ENCODE assay signal across 7 cellular contexts in the genomic region with DNA sequence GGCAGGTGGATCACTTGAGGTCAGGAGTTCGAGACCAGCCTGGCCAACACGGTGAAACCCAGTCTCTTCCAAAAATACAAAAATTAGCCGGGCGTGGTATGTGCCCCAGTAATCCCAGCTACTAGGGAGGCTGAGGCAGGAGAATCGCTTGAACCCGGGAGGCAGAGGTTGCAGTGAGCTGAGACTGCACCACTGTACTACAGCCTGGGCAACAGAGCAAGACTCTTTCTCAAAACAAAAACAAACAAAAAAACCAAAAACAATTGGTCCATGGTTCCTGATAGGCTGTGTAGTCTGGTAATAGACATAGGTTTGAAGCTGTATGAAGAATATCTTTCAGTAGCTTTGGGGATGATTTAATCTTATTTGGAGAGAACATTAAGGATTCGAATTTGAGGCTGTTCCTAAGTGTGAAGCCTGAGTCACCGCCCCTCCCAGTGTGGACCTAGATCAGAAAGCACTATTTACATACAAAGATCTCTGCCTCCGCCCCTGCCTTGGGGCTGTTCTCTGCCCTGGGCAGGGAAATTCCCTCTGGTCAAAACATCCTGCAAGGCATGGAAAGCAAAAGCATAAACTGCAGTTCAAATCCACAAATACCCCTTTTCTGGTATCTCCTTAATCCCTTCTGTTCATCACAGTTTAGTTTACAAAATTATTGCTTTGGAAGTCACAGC. TPM values are rescaled to one million over a fixed set of nuclear protein-coding genes. Genes with fewer than 3 reads are reported as not detected.
DNase-seq lines count a peak whose midpoint lies in the region; ATAC-seq and TF ChIP-seq lines count a peak whose summit lies in the region.

No MANE protein-coding gene starts in this region.

- H3K4me1 ChIP-seq in foreskin keratinocyte: peaks cover 3% of the 10 kb centered on the region

- peak; percentile 23 for DNase-seq in OCI-M1 (lab: John Stamatoyannopoulos, UW)
- peak; percentile 52 to 54 for DNase-seq in foreskin keratinocyte
- DNase-seq in NCI-H1436 (lab: John Stamatoyannopoulos, UW): no peak
- no peak for DNase-seq in DMS 273 (lab: John Stamatoyannopoulos, UW; ENCODE audit: unreplicated experiment)
- no peak for DNase-seq in NCI-H1436 treated with DMSO at 0.1 percent for 48 hours (lab: John Stamatoyannopoulos, UW)

- ATAC-seq in GM19023 (IDR thresholded peaks at IDR 0.05; ENCODE audit: unreplicated experiment): peak; percentile 98
- ATAC-seq in HG02623 (IDR thresholded peaks at IDR 0.05; ENCODE audit: unreplicated experiment): peak; percentile 96
- peak; percentile 84 for ATAC-seq in foreskin keratinocyte

- H3K27me3 ChIP-seq in foreskin keratinocyte: no peaks in the 10 kb centered on the region

- peak overlapping the region; percentile 30 for H3K27ac ChIP-seq in foreskin keratinocyte

- no peak for TF ChIP-seq CTCF in foreskin keratinocyte (conservative IDR thresholded peaks at IDR 0.05)

RNA-seq across cellular contexts. Expression of gene PMAIP1, which starts 52.8 kb away (rescaled TPM):
- total RNA-seq in foreskin keratinocyte: 31.5 and 43.9 TPM in 2 replicates
- polyA plus RNA-seq in foreskin keratinocyte: 19.6 and 30.1 TPM in 2 replicates

Comparison
In these comparisons a context has a peak if more than half of its experiments do, and no peak if none do; other contexts are left out.
1. DNase-seq: peak in OCI-M1 (single experiment) and foreskin keratinocyte (2 of 2); none in NCI-H1436 (single experiment), DMS 273 (single experiment) and NCI-H1436 treated with DMSO at 0.1 percent for 48 hours (single experiment).
2. Peak in every context shown above with its lines, with median percentiles within 50 percentile points of each other: ATAC-seq.